ENCODE assay signal across 21 cellular contexts in the genomic region with DNA sequence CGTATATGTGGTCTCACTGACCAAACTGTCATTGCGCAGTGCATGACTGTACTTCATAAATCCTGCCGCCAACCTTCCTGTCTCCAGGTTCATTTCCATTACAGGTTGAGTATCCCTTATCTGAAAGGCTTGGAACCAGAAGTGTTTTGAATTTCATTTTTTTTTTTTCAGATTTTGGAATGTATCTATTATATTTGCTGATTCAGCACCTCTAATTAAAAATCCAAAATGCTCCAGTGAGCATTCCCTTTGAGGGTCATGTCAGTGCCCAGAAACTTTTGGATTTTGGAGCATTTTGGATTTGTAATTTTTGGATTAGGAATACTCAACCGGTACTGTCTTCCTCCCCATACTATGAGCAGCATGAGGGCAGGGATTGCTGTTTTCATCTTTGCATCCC. TPM values are rescaled to one million over a fixed set of nuclear protein-coding genes. Genes with fewer than 3 reads are reported as not detected.
DNase-seq lines count a peak whose midpoint lies in the region; ATAC-seq, FAIRE-seq and TF ChIP-seq lines count a peak whose summit lies in the region.
"Had no signal": no experiment of that assay in that cellular context is flagged by ENCODE, and none has a peak within 500 bp of the region (broad histone marks: within the 10 kb centered on the region; RNA-seq: fewer than 3 reads in every experiment).

No MANE protein-coding gene starts in this region.

- CTCF ChIA-PET in HepG2 (lab: Yijun Ruan, JAX; ENCODE audit: low intra/inter-chr PET ratio, low total read pairs) (no interaction called here), IMR-90 (lab: Yijun Ruan, JAX) (no interaction called here), H1 (lab: Charles Lee; ENCODE audit: partially characterized antibody) (interaction anchor here (3.4 kb wide), 1 partner anchor 11 kb away, joined by 35 read pairs; no protein-coding TSS in a partner anchor)

- no peak overlapping the region for H2BK120ac ChIP-seq in IMR-90 (ENCODE audit: low read depth, low read length)
- H2BK120ac ChIP-seq in H1 (replicated peaks; ENCODE audit: low read depth, low read length) = no peak overlapping the region

- in situ Hi-C loops in HepG2 (cut with HindIII; ENCODE audit: extremely low pct_ligation_motif_present, low pct_unique_long_range_greater_than_20kb) = no loop called here
- in situ Hi-C loops in IMR-90 (cut with MboI; ENCODE audit: low sequenced_read_pairs) = no loop called here

- no peak for TF ChIP-seq RAD21 in HepG2 (CRISPR knock-in tag; IDR thresholded peaks at IDR 0.05)
- TF ChIP-seq RAD21 in IMR-90 (IDR thresholded peaks at IDR 0.05; ENCODE audit: low read length) = no peak
- no peak for TF ChIP-seq RAD21 in H1 (IDR thresholded peaks at IDR 0.05 in 1 of 2, conservative IDR thresholded peaks at IDR 0.05 in 1 of 2; ENCODE audit: low read depth in 2 of 2, low read length in 2 of 2)

- no peak overlapping the region for H3K56ac ChIP-seq in IMR-90 (ENCODE audit: extremely low read depth, insufficient read depth, low read length)
- H3K56ac ChIP-seq in H1 (replicated peaks; ENCODE audit: insufficient read length, low read depth, low read length) = no peak overlapping the region

- H3K23me2 ChIP-seq in H1 (ENCODE audit: low read depth, low read length) = no peaks in the 10 kb centered on the region

- H3K79me1 ChIP-seq in IMR-90 (ENCODE audit: low read depth in 1 of 2, low read length in 2 of 2) = peaks cover 6 to 9% of the 10 kb centered on the region in 2 experiments
- no peaks in the 10 kb centered on the region for H3K79me1 ChIP-seq in H1 (ENCODE audit: low read depth, low read length)

- H3K9ac ChIP-seq in HepG2 (ENCODE audit: insufficient read depth, low read depth, low read length) (no peak overlapping the region), IMR-90 (ENCODE audit: low read depth, low read length) (no peak overlapping the region), H1 (replicated peaks in 1 of 4; ENCODE audit: extremely low read depth in 1 of 4, low read depth in 3 of 4, low read length in 3 of 4) (no peak overlapping the region)
- H3K9ac ChIP-seq: BLaER1 treated with 17β-estradiol and CSF1 and Interleukin-3, amounts not matched to agents 10 nM and 100 nM had no signal

- POLR2A ChIA-PET in HepG2 (lab: Yijun Ruan, JAX) = no interaction called here
- POLR2A ChIA-PET in IMR-90 (lab: Charles Lee; ENCODE audit: unreplicated experiment) = no interaction called here
- POLR2A ChIA-PET in H1 (lab: Charles Lee; ENCODE audit: partially characterized antibody) = interaction anchor here (1.3 kb wide), 1 partner anchor 10 kb away, joined by 3 read pairs; no protein-coding TSS in a partner anchor

- no TSS peak for BruUV-seq in HepG2 (replicated peaks; lab: Mats Ljungman, UMichigan)
- no TSS peak for BruUV-seq in IMR-90 (replicated peaks; lab: Mats Ljungman, UMichigan)

- no peak overlapping the region for H3K14ac ChIP-seq in IMR-90 (replicated peaks; ENCODE audit: low read depth, low read length)
- H3K14ac ChIP-seq in H1 (ENCODE audit: insufficient read length) = no peak overlapping the region

- H3K9me1 ChIP-seq in IMR-90 (ENCODE audit: insufficient read depth, low read length) = peaks cover 10% of the 10 kb centered on the region; the same call in 1 of the 2 replicates

- H3K9me3 ChIP-seq in HepG2 (ENCODE audit: low read length) (peaks cover 17% of the 10 kb centered on the region), right lobe of liver (no peaks in the 10 kb centered on the region), IMR-90 (ENCODE audit: control insufficient read depth, insufficient read depth, low read length) (peaks cover 10% of the 10 kb centered on the region), H1 (ENCODE audit: insufficient read depth in 2 of 2, low read depth in 1 of 2, low read length in 1 of 2) (peaks cover 13 to 19% of the 10 kb centered on the region in 2 experiments)

- WGBS in HepG2 (ENCODE audit: low lambda C conversion rate) = 100% methylated on average over 4 of the region's 4 CpGs
- WGBS in right lobe of liver (ENCODE audit: insufficient coverage, low coverage, low lambda C conversion rate, missing lambda C conversion rate) = 100% methylated on average over 4 of the region's 4 CpGs
- 92% methylated on average over 2 of the region's 4 CpGs; no CpG with 5 or more reads in 1 of the 2 experiments for WGBS in IMR-90 (ENCODE audit: extremely low coverage in 2 of 2, insufficient read length in 1 of 2), 2 experiments
- WGBS in H1 (ENCODE audit: extremely low coverage in 1 of 2, insufficient coverage in 1 of 2, insufficient read length in 1 of 2, insufficient replicate concordance in 2 of 2, low coverage in 1 of 2, low lambda C conversion rate in 2 of 2, missing lambda C conversion rate in 1 of 2), 2 experiments = 92% methylated on average over 4 of the region's 4 CpGs; no CpG with 5 or more reads in 1 of the 2 experiments

- no peaks in the 10 kb centered on the region for H3K27me3 ChIP-seq in HepG2 (ENCODE audit: control insufficient read depth in 1 of 2, insufficient read depth in 2 of 2, low read length in 2 of 2)
- no peaks in the 10 kb centered on the region for H3K27me3 ChIP-seq in right lobe of liver
- H3K27me3 ChIP-seq in IMR-90 (ENCODE audit: control insufficient read depth, insufficient read depth, low read length) = no peaks in the 10 kb centered on the region
- no peaks in the 10 kb centered on the region for H3K27me3 ChIP-seq in H1 (replicated peaks in 1 of 4; ENCODE audit: control insufficient read depth in 3 of 4, extremely low read depth in 1 of 4, insufficient read depth in 3 of 4, low read length in 3 of 4)
- H3K27me3 ChIP-seq: BLaER1 treated with 17β-estradiol and CSF1 and Interleukin-3, amounts not matched to agents 10 nM and 100 nM had no signal

- no peak overlapping the region for H2BK12ac ChIP-seq in H1 (ENCODE audit: low read depth, low read length)

- H3K23ac ChIP-seq in IMR-90 (ENCODE audit: low read depth, low read length) (no peak overlapping the region), H1 (ENCODE audit: insufficient read length) (no peak overlapping the region)

- dilution Hi-C loops in IMR-90 (cut with HindIII; ENCODE audit: low sequenced_read_pairs, unreplicated experiment) = no loop called here

- no peak overlapping the region for H3K27ac ChIP-seq in HepG2 (ENCODE audit: extremely low read length, insufficient read depth, low read length)
- no peak overlapping the region for H3K27ac ChIP-seq in right lobe of liver
- no peak overlapping the region for H3K27ac ChIP-seq in IMR-90 (ENCODE audit: insufficient read depth, low read length)
- H3K27ac ChIP-seq in H1 (ENCODE audit: low read depth, low read length) = no peak overlapping the region
- H3K27ac ChIP-seq: BLaER1 treated with 17β-estradiol and CSF1 and Interleukin-3, amounts not matched to agents 10 nM and 100 nM; C4-2B had no signal

- H2AK9ac ChIP-seq in IMR-90 (replicated peaks; ENCODE audit: low read depth, low read length, poor library complexity) = no peak overlapping the region

- no peak overlapping the region for H4K5ac ChIP-seq in IMR-90 (ENCODE audit: low read depth, low read length)
- H4K5ac ChIP-seq in H1 (ENCODE audit: insufficient read length, low read depth, low read length) = no peak overlapping the region

- no peak for TF ChIP-seq EP300 in HepG2 (IDR thresholded peaks at IDR 0.05; ENCODE audit: low read depth in 2 of 2, low read length in 2 of 2)
- no peak for TF ChIP-seq EP300 in HepG2 (CRISPR knock-in tag; IDR thresholded peaks at IDR 0.05; ENCODE audit: borderline replicate concordance)
- no peak for TF ChIP-seq EP300 in H1 (IDR thresholded peaks at IDR 0.05; ENCODE audit: borderline replicate concordance in 1 of 2, low read depth in 2 of 2, low read length in 2 of 2)

- H2BK5ac ChIP-seq in IMR-90 (ENCODE audit: low read depth, low read length, poor library complexity, severe bottlenecking) = no peak overlapping the region
- no peak overlapping the region for H2BK5ac ChIP-seq in H1 (ENCODE audit: low read depth, low read length)

- H3K4me3 ChIP-seq in HepG2 (replicated peaks in 1 of 3; ENCODE audit: insufficient read depth in 1 of 3, low read depth in 2 of 3, low read length in 3 of 3) = no peak overlapping the region
- no peak overlapping the region for H3K4me3 ChIP-seq in right lobe of liver
- H3K4me3 ChIP-seq in IMR-90 (ENCODE audit: insufficient read depth, low read depth, low read length) = no peak overlapping the region
- H3K4me3 ChIP-seq in H1 (ENCODE audit: extremely low read depth in 1 of 4, insufficient read depth in 2 of 4, low read depth in 3 of 4, low read length in 4 of 4) = no peak overlapping the region
- H3K4me3 ChIP-seq: BLaER1 treated with 17β-estradiol and CSF1 and Interleukin-3, amounts not matched to agents 10 nM and 100 nM had no signal

- intact Hi-C loops in HepG2 (cut with micrococcal nuclease; ENCODE audit: unreplicated experiment) (no loop called here), right lobe of liver (cut with DNase I) (no loop called here), IMR-90 (cut with micrococcal nuclease) (no loop called here)

- no peak overlapping the region for H3K18ac ChIP-seq in IMR-90 (ENCODE audit: low read depth, low read length)
- no peak overlapping the region for H3K18ac ChIP-seq in H1 (ENCODE audit: extremely low read depth, low read length)

- DNase-seq in HepG2 (ENCODE audit: low spot score) = no peak
- DNase-seq in right lobe of liver = no peak
- no peak for DNase-seq in IMR-90
- DNase-seq in H1 (ENCODE audit: low read depth in 1 of 2, low spot score in 2 of 2) = no peak
- no peak for DNase-seq in HuH-7 (ENCODE audit: low spot score)
- DNase-seq in stimulated activated naive CD4-positive, alpha-beta T cell (lab: John Stamatoyannopoulos, UW) = no peak
- DNase-seq: 8988T; AML-193; Caco-2; Calu3; CD4-positive, alpha-beta T cell; CD8-positive, alpha-beta T cell; DMS79 treated with DMSO at 0.1 percent for 48 hours; GF-D8 had no signal

- H3K4ac ChIP-seq in IMR-90 (ENCODE audit: low read depth, low read length) (no peak overlapping the region), H1 (replicated peaks; ENCODE audit: insufficient read length, low read depth, low read length) (no peak overlapping the region)

- H3K4me2 ChIP-seq in HepG2 (ENCODE audit: low read depth, low read length) (no peak overlapping the region), IMR-90 (ENCODE audit: low read depth, low read length) (no peak overlapping the region), H1 (ENCODE audit: insufficient read depth in 1 of 2, low read depth in 2 of 2, low read length in 2 of 2) (no peak overlapping the region)
- H3K4me2 ChIP-seq: BLaER1 treated with 17β-estradiol and CSF1 and Interleukin-3, amounts not matched to agents 10 nM and 100 nM had no signal

- H2AFZ ChIP-seq in HepG2 (ENCODE audit: low read length) (no peak overlapping the region), IMR-90 (replicated peaks; ENCODE audit: low read length, poor library complexity) (no peak overlapping the region), H1 (ENCODE audit: low read length) (no peak overlapping the region)

- FAIRE-seq in HepG2 (lab: Jason Lieb, UNC) = no peak
- no peak for FAIRE-seq in H1 (lab: Jason Lieb, UNC)
- FAIRE-seq: A204.1, D721Med, G401.6, GM12891, GM19239 had no signal

- no peaks in the 10 kb centered on the region for H4K20me1 ChIP-seq in HepG2 (ENCODE audit: insufficient read depth, low read length)
- no peaks in the 10 kb centered on the region for H4K20me1 ChIP-seq in IMR-90 (ENCODE audit: insufficient read depth, low read length)
- H4K20me1 ChIP-seq in H1 (replicated peaks in 1 of 2; ENCODE audit: control insufficient read depth in 1 of 2, insufficient read depth in 2 of 2, low read length in 2 of 2) = no peaks in the 10 kb centered on the region
- H4K20me1 ChIP-seq: BLaER1 treated with 17β-estradiol and CSF1 and Interleukin-3, amounts not matched to agents 10 nM and 100 nM had no signal

- ATAC-seq in HepG2 (no peak), right lobe of liver (no peak), IMR-90 (ENCODE audit: low read depth) (no peak)
- ATAC-seq: CD8-positive, alpha-beta T cell had no signal

- H2BK15ac ChIP-seq in IMR-90 (ENCODE audit: low read depth, low read length) (no peak overlapping the region), H1 (ENCODE audit: low read length) (no peak overlapping the region)

- H4K91ac ChIP-seq in IMR-90 (ENCODE audit: insufficient read depth, low read depth, low read length) (peak overlapping the region; percentile 41; the same call in 1 of the 2 replicates), H1 (replicated peaks; ENCODE audit: insufficient read length, low read length) (no peak overlapping the region)

- 0 out of 2 replicates have a peak overlapping the region, but pooled peaks have one; percentile 12 for H2AK5ac ChIP-seq in IMR-90 (ENCODE audit: low read depth, low read length)
- H2AK5ac ChIP-seq in H1 (ENCODE audit: low read depth, low read length) = no peak overlapping the region

- H3K4me1 ChIP-seq in HepG2 (ENCODE audit: insufficient read depth, low read length) (no peaks in the 10 kb centered on the region), right lobe of liver (peaks cover 0 to 11% (median 0%) of the 10 kb centered on the region in 4 donors), IMR-90 (ENCODE audit: control insufficient read depth, insufficient read depth, low read length) (peaks cover 5% of the 10 kb centered on the region; the same call in 1 of the 2 replicates), H1 (replicated peaks in 1 of 4; ENCODE audit: control insufficient read depth in 3 of 4, insufficient read depth in 4 of 4, low read length in 3 of 4) (peaks cover 0 to 3% (median 0%) of the 10 kb centered on the region in 4 experiments; a peak in 1 of 7 replicates)
- H3K4me1 ChIP-seq: BLaER1 treated with 17β-estradiol and CSF1 and Interleukin-3, amounts not matched to agents 10 nM and 100 nM; Caco-2 had no signal

- H4K8ac ChIP-seq in IMR-90 (ENCODE audit: low read depth in 2 of 2, low read length in 2 of 2) (0 out of 4 replicates have a peak overlapping the region, but pooled peaks of 1 of the 2 experiments have one; percentile 7), H1 (ENCODE audit: extremely low read depth, insufficient read depth, low read length) (no peak overlapping the region)

- TF ChIP-seq POLR2A in HepG2 (IDR thresholded peaks at IDR 0.05; ENCODE audit: insufficient read depth in 1 of 2, low read depth in 2 of 2, low read length in 2 of 2) (no peak), right lobe of liver (IDR thresholded peaks at IDR 0.05) (no peak), IMR-90 (IDR thresholded peaks at IDR 0.05; ENCODE audit: low read depth, low read length) (no peak), H1 (IDR thresholded peaks at IDR 0.05; ENCODE audit: control extremely low read depth in 1 of 2, low read depth in 2 of 2, low read length in 2 of 2) (no peak)

- H3K36me3 ChIP-seq in HepG2 (replicated peaks in 1 of 2; ENCODE audit: control insufficient read depth in 1 of 2, insufficient read depth in 2 of 2, low read length in 2 of 2) (peaks cover 7 to 37% of the 10 kb centered on the region in 2 experiments; a peak in 4 of 5 replicates), right lobe of liver (peaks cover 0 to 26% (median 2%) of the 10 kb centered on the region in 4 donors), IMR-90 (ENCODE audit: control insufficient read depth, insufficient read depth, low read length) (peaks cover 30% of the 10 kb centered on the region), H1 (ENCODE audit: control insufficient read depth in 2 of 4, insufficient read depth in 4 of 4, low read length in 3 of 4) (peaks cover 4 to 32% (median 22%) of the 10 kb centered on the region in 4 experiments; a peak in 7 of 8 replicates)

- H3K79me2 ChIP-seq in HepG2 (ENCODE audit: insufficient read depth, low read length) (no peaks in the 10 kb centered on the region), H1 (ENCODE audit: control insufficient read depth in 1 of 2, insufficient read depth in 2 of 2, low read length in 2 of 2) (no peaks in the 10 kb centered on the region)

- TF ChIP-seq CTCF in HepG2 (CRISPR knock-in tag; IDR thresholded peaks at IDR 0.05) (no peak), right lobe of liver (IDR thresholded peaks at IDR 0.05) (no peak), IMR-90 (conservative IDR thresholded peaks at IDR 0.05; ENCODE audit: low read depth, low read length) (no peak), H1 (IDR thresholded peaks at IDR 0.05; ENCODE audit: control extremely low read depth in 1 of 3, insufficient read depth in 1 of 3, low read depth in 1 of 3, low read length in 3 of 3) (no peak)

- no peak overlapping the region for H2BK20ac ChIP-seq in IMR-90 (ENCODE audit: low read depth, low read length)
- no peak overlapping the region for H2BK20ac ChIP-seq in H1 (ENCODE audit: low read length)

RNA-seq across cellular contexts. Expression of a gene that starts 30.7 kb away (rescaled TPM):
- total RNA-seq in HepG2 (2016; rRNA removed; fragmentation: Illumina TruSeq; extraction: Trizol) (17.1 and 26.2 TPM in 2 replicates), right lobe of liver (10 to 100 TPM in 3 of 6 experiments, 1 to 10 TPM in 3; 8.7 to 12.3 (median 10.0) TPM), IMR-90 (2012; rRNA removed) (33.9 and 37.5 TPM in 2 replicates)
- total RNA-seq in HepG2 (2016; cell fraction: cytosol; rRNA removed; fragmentation: Illumina TruSeq; extraction: Trizol; ENCODE audit: low read depth) = 1.6 and 1.9 TPM in 2 replicates
- total RNA-seq in HepG2 (2016; cell fraction: insoluble cytoplasmic fraction; rRNA removed; fragmentation: Illumina TruSeq; extraction: Trizol) = 17.2 and 24.7 TPM in 2 replicates
- total RNA-seq in HepG2 (2016; cell fraction: membrane; rRNA removed; fragmentation: Illumina TruSeq; extraction: Trizol) = 6.4 and 7.5 TPM in 2 replicates
- 10.1 and 10.3 TPM in 2 replicates for total RNA-seq in HepG2 (2016; cell fraction: nucleus; rRNA removed; fragmentation: Illumina TruSeq; extraction: Trizol)
- polyA plus RNA-seq in HepG2 (2011; rRNA removed) (5.2 and 6.6 TPM in 2 replicates), IMR-90 (2012; rRNA removed) (6.2 and 7.3 TPM in 2 replicates), H1 (2011; rRNA removed) (6.7 and 7.6 TPM in 2 replicates)
- polyA plus RNA-seq in HepG2 (2011; cell fraction: cytosol; rRNA removed) = 3.7 and 5.8 TPM in 2 replicates
- polyA plus RNA-seq in HepG2 (2011; cell fraction: nucleus; rRNA removed) = 1.4 and 1.8 TPM in 2 replicates
- polyA plus RNA-seq in HepG2 (2012) = 5.8 and 6.2 TPM in 2 replicates
- 0.75 and 0.76 TPM in 2 replicates for polyA plus RNA-seq in HepG2 (2016; cell fraction: cytosol; fragmentation: Illumina TruSeq; extraction: Trizol; ENCODE audit: low read depth)
- polyA plus RNA-seq in HepG2 (2016; cell fraction: insoluble cytoplasmic fraction; fragmentation: Illumina TruSeq; extraction: Trizol; ENCODE audit: low read depth) = 14.3 and 15.3 TPM in 2 replicates
- 1.9 and 2.2 TPM in 2 replicates for polyA plus RNA-seq in HepG2 (2016; cell fraction: membrane; fragmentation: Illumina TruSeq; extraction: Trizol; ENCODE audit: low read depth)
- polyA plus RNA-seq in HepG2 (2016; cell fraction: nucleus; fragmentation: Illumina TruSeq; extraction: Trizol; ENCODE audit: insufficient read depth, low read depth) = 9.4 and 10.1 TPM in 2 replicates
- polyA minus RNA-seq in HepG2 (2011; rRNA and poly(A)+ RNA removed; ENCODE audit: low replicate concordance) = 8.1 and 27.8 TPM in 2 replicates
- 9.4 and 10.2 TPM in 2 replicates for polyA minus RNA-seq in HepG2 (2011; cell fraction: cytosol; rRNA and poly(A)+ RNA removed)
- polyA minus RNA-seq in HepG2 (2011; cell fraction: nucleus; rRNA and poly(A)+ RNA removed) = 7.9 and 9.2 TPM in 2 replicates
- polyA plus RNA-seq in IMR-90 (2012; cell fraction: cytosol; rRNA removed) = 1.5 and 1.7 TPM in 2 replicates
- polyA plus RNA-seq in IMR-90 (2012; cell fraction: nucleus; rRNA removed; ENCODE audit: low replicate concordance) = 0.73 and 3.4 TPM in 2 replicates
- 20.4 and 21.5 TPM in 2 replicates for total RNA-seq in H1 (2021; fragmentation: NEBNext Ultra II Directional; extraction: Animal tissue kit (Norgen Biotek cat#: 25700))
- 15.5 TPM for polyA plus RNA-seq in H1 (2011; cell fraction: cytosol; rRNA removed)
- polyA plus RNA-seq in H1 (2011; cell fraction: nucleus; rRNA removed) = 3.6 TPM
- 8.4 to 12.3 TPM (median 10.8 TPM) in 4 replicates for polyA plus RNA-seq in H1 (2012, experiment 1 of 2)
- polyA plus RNA-seq in H1 (2012, experiment 2 of 2) = 1.8 TPM
- polyA plus RNA-seq in H1 (2013, experiment 1 of 2) = 10.5 TPM
- polyA plus RNA-seq in H1 (2013, experiment 2 of 2) = 11.2 TPM
- 21.0 and 21.4 TPM in 2 replicates for polyA minus RNA-seq in H1 (2011; rRNA and poly(A)+ RNA removed)
- 11.5 TPM for polyA minus RNA-seq in H1 (2011; cell fraction: cytosol; rRNA and poly(A)+ RNA removed)
- polyA minus RNA-seq in H1 (2011; cell fraction: nucleus; rRNA and poly(A)+ RNA removed) = 7.6 TPM

RNA-seq across cellular contexts. Expression of a gene that starts 59.0 kb away (rescaled TPM):
- 4.8 and 6.1 TPM in 2 replicates for total RNA-seq in HepG2 (2016; rRNA removed; fragmentation: Illumina TruSeq; extraction: Trizol)
- total RNA-seq in HepG2 (2016; cell fraction: cytosol; rRNA removed; fragmentation: Illumina TruSeq; extraction: Trizol; ENCODE audit: low read depth) = 1.0 and 1.2 TPM in 2 replicates
- total RNA-seq in HepG2 (2016; cell fraction: insoluble cytoplasmic fraction; rRNA removed; fragmentation: Illumina TruSeq; extraction: Trizol) = 4.8 and 5.9 TPM in 2 replicates
- total RNA-seq in HepG2 (2016; cell fraction: membrane; rRNA removed; fragmentation: Illumina TruSeq; extraction: Trizol) = 2.2 and 2.7 TPM in 2 replicates
- total RNA-seq in HepG2 (2016; cell fraction: nucleus; rRNA removed; fragmentation: Illumina TruSeq; extraction: Trizol) = 4.2 and 5.3 TPM in 2 replicates
- 2.5 and 2.6 TPM in 2 replicates for polyA plus RNA-seq in HepG2 (2011; rRNA removed)
- 1.4 and 2.1 TPM in 2 replicates for polyA plus RNA-seq in HepG2 (2011; cell fraction: cytosol; rRNA removed)
- 1.4 and 1.5 TPM in 2 replicates for polyA plus RNA-seq in HepG2 (2011; cell fraction: nucleus; rRNA removed)
- polyA plus RNA-seq in HepG2 (2012) = 2.5 and 2.8 TPM in 2 replicates
- polyA plus RNA-seq in HepG2 (2016; cell fraction: cytosol; fragmentation: Illumina TruSeq; extraction: Trizol; ENCODE audit: low read depth) = 0.22 and 0.28 TPM in 2 replicates
- 3.7 TPM in 2 replicates for polyA plus RNA-seq in HepG2 (2016; cell fraction: insoluble cytoplasmic fraction; fragmentation: Illumina TruSeq; extraction: Trizol; ENCODE audit: low read depth)
- 0.66 and 0.70 TPM in 2 replicates for polyA plus RNA-seq in HepG2 (2016; cell fraction: membrane; fragmentation: Illumina TruSeq; extraction: Trizol; ENCODE audit: low read depth)
- 3.9 and 4.3 TPM in 2 replicates for polyA plus RNA-seq in HepG2 (2016; cell fraction: nucleus; fragmentation: Illumina TruSeq; extraction: Trizol; ENCODE audit: insufficient read depth, low read depth)
- 4.2 and 16.5 TPM in 2 replicates for polyA minus RNA-seq in HepG2 (2011; rRNA and poly(A)+ RNA removed; ENCODE audit: low replicate concordance)
- 2.4 and 2.5 TPM in 2 replicates for polyA minus RNA-seq in HepG2 (2011; cell fraction: cytosol; rRNA and poly(A)+ RNA removed)
- 5.3 and 5.9 TPM in 2 replicates for polyA minus RNA-seq in HepG2 (2011; cell fraction: nucleus; rRNA and poly(A)+ RNA removed)
- total RNA-seq in right lobe of liver = 1 to 10 TPM; 2.5 to 2.9 (median 2.6) TPM
- total RNA-seq in IMR-90 (2012; rRNA removed) = 18.3 and 19.2 TPM in 2 replicates
- 7.2 and 8.0 TPM in 2 replicates for polyA plus RNA-seq in IMR-90 (2012; rRNA removed)
- polyA plus RNA-seq in IMR-90 (2012; cell fraction: cytosol; rRNA removed) = 2.9 and 3.2 TPM in 2 replicates
- polyA plus RNA-seq in IMR-90 (2012; cell fraction: nucleus; rRNA removed; ENCODE audit: low replicate concordance) = 1.8 and 5.1 TPM in 2 replicates
- total RNA-seq in H1 (2021; fragmentation: NEBNext Ultra II Directional; extraction: Animal tissue kit (Norgen Biotek cat#: 25700)) = 7.9 and 8.5 TPM in 2 replicates
- polyA plus RNA-seq in H1 (2011; rRNA removed) = 2.4 and 2.7 TPM in 2 replicates
- 4.0 TPM for polyA plus RNA-seq in H1 (2011; cell fraction: cytosol; rRNA removed)
- 2.9 TPM for polyA plus RNA-seq in H1 (2011; cell fraction: nucleus; rRNA removed)
- 4.9 to 6.2 TPM (median 6.1 TPM) in 4 replicates for polyA plus RNA-seq in H1 (2012, experiment 1 of 2)
- 0.60 TPM for polyA plus RNA-seq in H1 (2012, experiment 2 of 2)
- polyA plus RNA-seq in H1 (2013, experiment 1 of 2) = 3.9 TPM
- 3.8 TPM for polyA plus RNA-seq in H1 (2013, experiment 2 of 2)
- polyA minus RNA-seq in H1 (2011; rRNA and poly(A)+ RNA removed) = 11.9 and 16.2 TPM in 2 replicates
- 5.3 TPM for polyA minus RNA-seq in H1 (2011; cell fraction: cytosol; rRNA and poly(A)+ RNA removed)
- polyA minus RNA-seq in H1 (2011; cell fraction: nucleus; rRNA and poly(A)+ RNA removed) = 8.0 TPM
